Comparison of ENCODE assay signal across 1 cellular context in genomic region chr2:168894101-168894500, GRCh38.
TF ChIP-seq lines count a peak whose summit lies in the region.

No MANE protein-coding gene starts in this region.

TF ChIP-seq in K562, 482 proteins besides CTCF, POLR2A, EP300 and RAD21:
- TF ChIP-seq ZNF444 (CRISPR knock-in tag; IDR thresholded peaks at IDR 0.05) (no peak), KDM1A (IDR thresholded peaks at IDR 0.05) (peak; percentile 85 to 88), USF2 (CRISPR knock-in tag; IDR thresholded peaks at IDR 0.05) (no peak), HDAC1 (IDR thresholded peaks at IDR 0.05) (peak in 1 of 2 experiments; percentile 32; a peak in 1 of 4 replicates), SREBF2 (CRISPR knock-in tag; IDR thresholded peaks at IDR 0.05) (no peak), NCOR1 (IDR thresholded peaks at IDR 0.05) (peak; percentile 37), MEIS2 (IDR thresholded peaks at IDR 0.05; ENCODE audit: partially characterized antibody) (peak; percentile 27), TAL1 (IDR thresholded peaks at IDR 0.05) (peak; percentile 28; the same call in 1 of the 2 replicates), ARNT (IDR thresholded peaks at IDR 0.05) (no peak), TCF3 (CRISPR knock-in tag; IDR thresholded peaks at IDR 0.05) (peak; percentile 32; the same call in 1 of the 2 replicates), ARID1B (IDR thresholded peaks at IDR 0.05) (peak; percentile 32; the same call in 1 of the 2 replicates), SOX6 (IDR thresholded peaks at IDR 0.05) (peak; percentile 51; the same call in 1 of the 2 replicates), FOXA3 (CRISPR knock-in tag; conservative IDR thresholded peaks at IDR 0.05 in 1 of 2, IDR thresholded peaks at IDR 0.05 in 1 of 2) (0 out of 4 replicates have a peak, but pooled peaks of 1 of the 2 experiments have one; percentile 13), CBFA2T3 (IDR thresholded peaks at IDR 0.05) (peak; percentile 72), HNRNPK (IDR thresholded peaks at IDR 0.05; ENCODE audit: low read depth, low read length, poor library complexity, severe bottlenecking) (no peak), PURB (CRISPR knock-in tag; IDR thresholded peaks at IDR 0.05; ENCODE audit: low read depth) (no peak), HDAC2 (IDR thresholded peaks at IDR 0.05) (peak; percentile 64), RCOR1 (IDR thresholded peaks at IDR 0.05; ENCODE audit: borderline replicate concordance in 1 of 2, low read depth in 2 of 2, low read length in 2 of 2) (peak in 1 of 2 experiments; percentile 87; a peak in 2 of 4 replicates)
TF ChIP-seq in K562: peak in this region for 12.
